Comparison of ENCODE assay signal across 8 cellular contexts in genomic region chr4:2417765-2418651, GRCh38. TPM values are rescaled to one million over a fixed set of nuclear protein-coding genes. Genes with fewer than 3 reads are reported as not detected.
A peak's percentile ranks its signal among the peaks of the same experiment; 100 is the strongest.
DNase-seq lines count a peak whose midpoint lies in the region; ATAC-seq and TF ChIP-seq lines count a peak whose summit lies in the region.

TSS of gene ZFYVE28 (minus strand) at chr4:2418645. CDS start at chr4:2418323, 322 bp downstream.

- peak within 1 kb of the TSS; percentile 81 for H3K4me3 Mint-ChIP-seq in activated naive CD4-positive, alpha-beta T cell treated with anti-CD3 and anti-CD28 coated beads for 36 hours

- TF ChIP-seq CTCF in LNCaP clone FGC (IDR thresholded peaks at IDR 0.05; ENCODE audit: control insufficient read depth, extremely low read depth, insufficient read depth) (no peak), ascending aorta (IDR thresholded peaks at IDR 0.05) (peak in 1 of 3 experiments; percentile 15), stomach (IDR thresholded peaks at IDR 0.05) (no peak)

- intact Hi-C loops in activated naive CD4-positive, alpha-beta T cell treated with anti-CD3 and anti-CD28 coated beads for 36 hours (cut with micrococcal nuclease): loop anchor here (1.0 to 10.0 kb wide), 9 partner anchors 44 to 561 kb away; partner anchors contain the start of genes FAM193A, GRK4, HAUS3 and LETM1
- intact Hi-C loops in ascending aorta (cut with DNase I): loop anchor here (1.0 to 10.0 kb wide), 10 partner anchors 51 to 1537 kb away; partner anchors contain the start of genes FAM193A, GRK4, HAUS3 and HTT
- intact Hi-C loops in left colon (cut with DNase I, micrococcal nuclease): no loop called here
- intact Hi-C loops in stomach (cut with DNase I; ENCODE audit: low total_unique reads): loop anchor here (10.0 kb wide), 1 partner anchor 173 kb away; the partner anchor contains the start of genes HAUS3 and POLN

- 1 to 2% (median 1%) methylated on average over 35 to 89 of the region's 91 CpGs for WGBS in stomach, 5 donors

- H3K4me1 ChIP-seq in ascending aorta (peaks cover 10 to 18% of the 10 kb centered on the region in 2 donors), stomach (peaks cover 29 to 49% (median 45%) of the 10 kb centered on the region in 4 donors)

- H3K27ac ChIP-seq in ascending aorta (peak within 1 kb of the TSS; percentile 19 to 29), stomach (peak within 1 kb of the TSS; percentile 43 to 80 (median 76))

- H3K36me3 ChIP-seq in ascending aorta (no peaks in the 10 kb centered on the region), stomach (no peaks in the 10 kb centered on the region)

- H3K36me3 Mint-ChIP-seq in activated naive CD4-positive, alpha-beta T cell treated with anti-CD3 and anti-CD28 coated beads for 36 hours (ENCODE audit: low read depth): no peaks in the 10 kb centered on the region

- no peak for TF ChIP-seq POLR2A in stomach (IDR thresholded peaks at IDR 0.05)

- CTCF ChIA-PET in activated naive CD4-positive, alpha-beta T cell treated with anti-CD3 and anti-CD28 coated beads for 36 hours (lab: Charles Lee): no interaction called here

- H3K9me3 Mint-ChIP-seq in activated naive CD4-positive, alpha-beta T cell treated with anti-CD3 and anti-CD28 coated beads for 36 hours: no peaks in the 10 kb centered on the region

- no peaks in the 10 kb centered on the region for H3K9me3 ChIP-seq in ascending aorta
- H3K9me3 ChIP-seq in stomach: no peaks in the 10 kb centered on the region

- DNase-seq in activated naive CD4-positive, alpha-beta T cell treated with anti-CD3 and anti-CD28 coated beads for 36 hours: no peak
- no peak for DNase-seq in activated naive CD4-positive, alpha-beta T cell (lab: John Stamatoyannopoulos, UW)
- no peak for DNase-seq in LNCaP clone FGC (ENCODE audit: low read depth)
- no peak for DNase-seq in ascending aorta (ENCODE audit: low spot score in 2 of 2)
- peak in 1 of 2 donors; percentile 49 for DNase-seq in left colon
- DNase-seq in stomach: no peak
- no peak for DNase-seq in SHP77 treated with DMSO at 0.1 percent for 48 hours (lab: John Stamatoyannopoulos, UW)

- ATAC-seq in left colon (no peak), GM18498 (IDR thresholded peaks at IDR 0.05; ENCODE audit: unreplicated experiment) (no peak)

- TF ChIP-seq EP300 in stomach (IDR thresholded peaks at IDR 0.05): no peak

- H3K27me3 ChIP-seq in ascending aorta (no peaks in the 10 kb centered on the region), stomach (peaks cover 0 to 63% (median 11%) of the 10 kb centered on the region in 3 donors)

- H3K27ac Mint-ChIP-seq in activated naive CD4-positive, alpha-beta T cell treated with anti-CD3 and anti-CD28 coated beads for 36 hours: no peak within 1 kb of the TSS

- peaks cover 37% of the 10 kb centered on the region for H3K27me3 Mint-ChIP-seq in activated naive CD4-positive, alpha-beta T cell treated with anti-CD3 and anti-CD28 coated beads for 36 hours (ENCODE audit: low read depth)

- H3K4me3 ChIP-seq in LNCaP clone FGC (ENCODE audit: low read depth, low read length) (peak within 1 kb of the TSS; percentile 61), ascending aorta (peak within 1 kb of the TSS; percentile 76 to 86), stomach (peak within 1 kb of the TSS; percentile 65 to 80 (median 71))

- H3K4me1 Mint-ChIP-seq in activated naive CD4-positive, alpha-beta T cell treated with anti-CD3 and anti-CD28 coated beads for 36 hours (ENCODE audit: low read depth): peaks cover 47% of the 10 kb centered on the region

RNA-seq across cellular contexts. Expression of gene ZFYVE28, which starts in this region (rescaled TPM):
- 1 to 10 TPM; 5.3 to 6.2 TPM for total RNA-seq in activated naive CD4-positive, alpha-beta T cell treated with anti-CD3 and anti-CD28 coated beads for 36 hours
- total RNA-seq in ascending aorta: 12.3 TPM
- total RNA-seq in left colon: 10 to 100 TPM; 31.9 to 48.7 TPM
- total RNA-seq in stomach: 10 to 100 TPM in 3 of 5 donors, 1 to 10 TPM in 2; 5.1 to 88.8 (median 16.9) TPM
- 1 to 10 TPM; 4.9 to 6.5 (median 5.3) TPM for polyA plus RNA-seq in stomach

Comparison
In these comparisons a context has a peak if more than half of its experiments do, and no peak if none do; other contexts are left out.
1. intact Hi-C loops: an anchor here in activated naive CD4-positive, alpha-beta T cell treated with anti-CD3 and anti-CD28 coated beads for 36 hours (1.0 to 10.0 kb wide), ascending aorta (1.0 to 10.0 kb wide) and stomach (10.0 kb wide); none called in left colon.